Comparison of ENCODE assay signal across 18 cellular contexts in genomic region chr1:8689431-8690252, GRCh38.
DNase-seq lines count a peak whose midpoint lies in the region; ATAC-seq and TF ChIP-seq lines count a peak whose summit lies in the region.
"Had no signal": no experiment of that assay in that cellular context is flagged by ENCODE, and none has a peak within 500 bp of the region (broad histone marks: within the 10 kb centered on the region; RNA-seq: fewer than 3 reads in every experiment).

No MANE protein-coding gene starts in this region.

- H3K36me3 Mint-ChIP-seq in glutamatergic neuron (ENCODE audit: unreplicated experiment), result peaks cover 4% of the 10 kb centered on the region
- no peaks in the 10 kb centered on the region for H3K36me3 Mint-ChIP-seq in effector memory CD8-positive, alpha-beta T cell (ENCODE audit: insufficient read depth)

- peak overlapping the region; percentile 96 for H3K27ac Mint-ChIP-seq in glutamatergic neuron (ENCODE audit: unreplicated experiment)
- no peak overlapping the region for H3K27ac Mint-ChIP-seq in effector memory CD8-positive, alpha-beta T cell
- H3K27ac Mint-ChIP-seq: activated naive CD8-positive, alpha-beta T cell treated with anti-CD3 and anti-CD28 coated beads, Interleukin-2, amount 50 U/mL, for 24 hours; T-helper 17 cell; type B pancreatic cell had no signal

- peaks cover 8% of the 10 kb centered on the region for H3K27me3 Mint-ChIP-seq in glutamatergic neuron (ENCODE audit: unreplicated experiment)
- no peaks in the 10 kb centered on the region for H3K27me3 Mint-ChIP-seq in effector memory CD8-positive, alpha-beta T cell
- H3K27me3 Mint-ChIP-seq: activated naive CD8-positive, alpha-beta T cell treated with anti-CD3 and anti-CD28 coated beads, Interleukin-2, amount 50 U/mL, for 24 hours; T-helper 17 cell; type B pancreatic cell had no signal

- H3K9me3 Mint-ChIP-seq in glutamatergic neuron (ENCODE audit: unreplicated experiment), result peaks cover 5% of the 10 kb centered on the region
- no peaks in the 10 kb centered on the region for H3K9me3 Mint-ChIP-seq in effector memory CD8-positive, alpha-beta T cell
- H3K9me3 Mint-ChIP-seq: activated naive CD8-positive, alpha-beta T cell treated with anti-CD3 and anti-CD28 coated beads, Interleukin-2, amount 50 U/mL, for 24 hours had no signal

- ATAC-seq in GM21423 (IDR thresholded peaks at IDR 0.05; ENCODE audit: unreplicated experiment) (no peak), HG02610 (IDR thresholded peaks at IDR 0.05; ENCODE audit: unreplicated experiment) (no peak)
- no peak for ATAC-seq in effector memory CD8-positive, alpha-beta T cell (replicated peaks)
- ATAC-seq: activated naive CD8-positive, alpha-beta T cell treated with anti-CD3 and anti-CD28 coated beads, Interleukin-2, amount 50 U/mL, for 24 hours; heart left ventricle; T-helper 17 cell had no signal

- peak; percentile 24 for DNase-seq in NCI-H1105 treated with DMSO at 0.1 percent for 48 hours (lab: John Stamatoyannopoulos, UW)
- no peak for DNase-seq in NCI-H1105 (lab: John Stamatoyannopoulos, UW)
- DNase-seq in NCI-H69 (lab: John Stamatoyannopoulos, UW), result peak; percentile 70
- DNase-seq in glutamatergic neuron, result no peak
- DNase-seq in effector memory CD8-positive, alpha-beta T cell, result no peak
- no peak for DNase-seq in G401 (ENCODE audit: low spot score)
- DNase-seq: activated effector memory CD4-positive, alpha-beta T cell treated with Interleukin-2 at 50 U/mL for 16 hours; activated naive CD8-positive, alpha-beta T cell treated with anti-CD3 and anti-CD28 coated beads, Interleukin-2, amount 50 U/mL, for 24 hours; BE2C; heart left ventricle; left ventricle myocardium inferior; NCI-H1048; spleen; stimulated activated CD4-positive, alpha-beta T cell treated with anti-CD3 and anti-CD28 coated beads, Interleukin-4, amount 100 ng/mL, for 24 hours; T-helper 17 cell had no signal

- peaks cover 53% of the 10 kb centered on the region for H3K4me1 Mint-ChIP-seq in glutamatergic neuron (ENCODE audit: low read depth, unreplicated experiment)
- H3K4me1 Mint-ChIP-seq in effector memory CD8-positive, alpha-beta T cell (ENCODE audit: low read depth in 2 of 2), result peaks cover 4 to 12% of the 10 kb centered on the region in 2 donors

- no peak for TF ChIP-seq CTCF in glutamatergic neuron (IDR thresholded peaks at IDR 0.05; ENCODE audit: partially characterized antibody, unreplicated experiment)

- in situ Hi-C loops in G401 (cut with HindIII; ENCODE audit: low sequenced_read_pairs), result no loop called here

- peak overlapping the region; percentile 73 for H3K4me3 Mint-ChIP-seq in glutamatergic neuron (ENCODE audit: unreplicated experiment)
- no peak overlapping the region for H3K4me3 Mint-ChIP-seq in effector memory CD8-positive, alpha-beta T cell
- H3K4me3 Mint-ChIP-seq: activated naive CD8-positive, alpha-beta T cell treated with anti-CD3 and anti-CD28 coated beads, Interleukin-2, amount 50 U/mL, for 24 hours; T-helper 17 cell; type B pancreatic cell had no signal

Comparison
In these comparisons a context has a peak if more than half of its experiments do, and no peak if none do; other contexts are left out.
1. DNase-seq: peak in NCI-H1105 treated with DMSO at 0.1 percent for 48 hours (single experiment) and NCI-H69 (single experiment); none in NCI-H1105 (single experiment), glutamatergic neuron (single experiment), effector memory CD8-positive, alpha-beta T cell (0 of 3) and G401 (single experiment).